In genomic region chr14:69263364-69263763, GRCh38 we compare ENCODE assay signal across 10 cellular contexts. TPM values are rescaled to one million over a fixed set of nuclear protein-coding genes. Genes with fewer than 3 reads are reported as not detected.
DNase-seq lines count a peak whose midpoint lies in the region; ATAC-seq, FAIRE-seq and TF ChIP-seq lines count a peak whose summit lies in the region.
"Had no signal": no experiment of that assay in that cellular context is flagged by ENCODE, and none has a peak within 500 bp of the region (broad histone marks: within the 10 kb centered on the region; RNA-seq: fewer than 3 reads in every experiment).

No MANE protein-coding gene starts in this region.

- H3K36me3 ChIP-seq in astrocyte (ENCODE audit: insufficient read depth, low read length) (no peaks in the 10 kb centered on the region), uterus (no peaks in the 10 kb centered on the region)
- H3K36me3 ChIP-seq: BLaER1 had no signal

- H4K20me1 ChIP-seq in astrocyte (ENCODE audit: insufficient read depth, low read length), result peaks cover 10% of the 10 kb centered on the region
- H4K20me1 ChIP-seq: BLaER1 had no signal

- peaks cover 22% of the 10 kb centered on the region for H3K27me3 Mint-ChIP-seq in astrocyte (ENCODE audit: low read depth, unreplicated experiment)
- peaks cover 82% of the 10 kb centered on the region for H3K27me3 Mint-ChIP-seq in activated naive CD4-positive, alpha-beta T cell treated with anti-CD3 and anti-CD28 coated beads, Interleukin-2, amount 10 ng/mL, durations not matched to agents 7 days and 5 days

- peaks cover 25% of the 10 kb centered on the region for H3K4me1 ChIP-seq in astrocyte (ENCODE audit: insufficient read depth, low read length)
- peaks cover 12% of the 10 kb centered on the region for H3K4me1 ChIP-seq in right cardiac atrium (ENCODE audit: control insufficient read depth, insufficient read depth, low read length)
- no peaks in the 10 kb centered on the region for H3K4me1 ChIP-seq in uterus

- H2AFZ ChIP-seq in astrocyte (ENCODE audit: low read depth, low read length), result no peak overlapping the region

- H3K4me3 Mint-ChIP-seq in astrocyte (ENCODE audit: unreplicated experiment), result no peak overlapping the region
- no peak overlapping the region for H3K4me3 Mint-ChIP-seq in activated naive CD4-positive, alpha-beta T cell treated with anti-CD3 and anti-CD28 coated beads, Interleukin-2, amount 10 ng/mL, durations not matched to agents 7 days and 5 days

- H3K9me3 ChIP-seq in astrocyte (ENCODE audit: insufficient read depth, low read depth, low read length), result no peaks in the 10 kb centered on the region
- H3K9me3 ChIP-seq in right cardiac atrium (ENCODE audit: control insufficient read depth, low read length), result no peaks in the 10 kb centered on the region
- H3K9me3 ChIP-seq in uterus, result no peaks in the 10 kb centered on the region

- H3K9ac ChIP-seq in astrocyte (ENCODE audit: low read length), result peak overlapping the region; percentile 39
- H3K9ac ChIP-seq: BLaER1 had no signal

- H3K4me3 ChIP-seq in astrocyte (ENCODE audit: insufficient read depth, low read depth, low read length), result no peak overlapping the region
- H3K4me3 ChIP-seq in right cardiac atrium (ENCODE audit: low read length), result no peak overlapping the region
- no peak overlapping the region for H3K4me3 ChIP-seq in uterus
- H3K4me3 ChIP-seq: BLaER1 had no signal

- peak; percentile 84 for FAIRE-seq in astrocyte (lab: Jason Lieb, UNC)

- H3K27ac ChIP-seq in astrocyte (ENCODE audit: low read depth, low read length) (peak overlapping the region; percentile 16), right cardiac atrium (ENCODE audit: low read length) (peak overlapping the region; percentile 10), uterus (peak overlapping the region; percentile 30 to 62)
- H3K27ac ChIP-seq: BLaER1 had no signal

- intact Hi-C loops in right cardiac atrium (cut with DNase I) (no loop called here), uterus (cut with DNase I; ENCODE audit: low total_unique reads) (no loop called here)

- peak overlapping the region; percentile 86 for H3K27ac Mint-ChIP-seq in astrocyte (ENCODE audit: unreplicated experiment)
- H3K27ac Mint-ChIP-seq in activated naive CD4-positive, alpha-beta T cell treated with anti-CD3 and anti-CD28 coated beads, Interleukin-2, amount 10 ng/mL, durations not matched to agents 7 days and 5 days, result no peak overlapping the region

- H3K4me2 ChIP-seq in astrocyte (ENCODE audit: low read length), result peak overlapping the region; percentile 55
- H3K4me2 ChIP-seq: BLaER1 had no signal

- no peaks in the 10 kb centered on the region for H3K36me3 Mint-ChIP-seq in astrocyte (ENCODE audit: low read depth, unreplicated experiment)
- H3K36me3 Mint-ChIP-seq in activated naive CD4-positive, alpha-beta T cell treated with anti-CD3 and anti-CD28 coated beads, Interleukin-2, amount 10 ng/mL, durations not matched to agents 7 days and 5 days, result no peaks in the 10 kb centered on the region

- peaks cover 2% of the 10 kb centered on the region for H3K4me1 Mint-ChIP-seq in astrocyte (ENCODE audit: low read depth, unreplicated experiment)
- peaks cover 6% of the 10 kb centered on the region for H3K4me1 Mint-ChIP-seq in activated naive CD4-positive, alpha-beta T cell treated with anti-CD3 and anti-CD28 coated beads, Interleukin-2, amount 10 ng/mL, durations not matched to agents 7 days and 5 days

- no peak for TF ChIP-seq CTCF in astrocyte (IDR thresholded peaks at IDR 0.05; ENCODE audit: insufficient read depth, low read depth, low read length)
- no peak for TF ChIP-seq CTCF in uterus (IDR thresholded peaks at IDR 0.05)

- ATAC-seq in right cardiac atrium (peak; percentile 66 to 69), GM18873 (IDR thresholded peaks at IDR 0.05; ENCODE audit: low FRiP score, unreplicated experiment) (no peak), HG02938 (IDR thresholded peaks at IDR 0.05; ENCODE audit: unreplicated experiment) (no peak)

- 54% methylated on average over 6 of the region's 6 CpGs for WGBS in right cardiac atrium

- H3K79me2 ChIP-seq in astrocyte (ENCODE audit: insufficient read depth, low read length), result no peaks in the 10 kb centered on the region

- no peak for TF ChIP-seq POLR2A in uterus (IDR thresholded peaks at IDR 0.05)

- CTCF ChIA-PET in activated naive CD4-positive, alpha-beta T cell treated with anti-CD3 and anti-CD28 coated beads, Interleukin-2, amount 10 ng/mL, durations not matched to agents 7 days and 5 days (lab: Charles Lee), result interaction anchor here (1.1 to 1.4 kb wide), 4 partner anchors 21 to 237 kb away, joined by 3 read pairs; no protein-coding TSS in a partner anchor

- DNase-seq in NCI-H82 (lab: John Stamatoyannopoulos, UW) (peak; percentile 59), NCI-H82 treated with DMSO at 0.1 percent for 48 hours (lab: John Stamatoyannopoulos, UW; ENCODE audit: unreplicated experiment) (no peak), astrocyte (ENCODE audit: low read depth) (peak; percentile 89), right cardiac atrium (peak; percentile 85 to 89 (median 85)), uterus (peak; percentile 71 to 77)
- no peak for DNase-seq in activated naive CD4-positive, alpha-beta T cell treated with anti-CD3 and anti-CD28 coated beads, Interleukin-2, amount 10 ng/mL, durations not matched to agents 7 days and 5 days
- DNase-seq: activated effector memory CD4-positive, alpha-beta T cell treated with Interleukin-2 at 50 U/mL for 16 hours had no signal

- H3K9me3 Mint-ChIP-seq in astrocyte (ENCODE audit: unreplicated experiment), result no peaks in the 10 kb centered on the region
- H3K9me3 Mint-ChIP-seq in activated naive CD4-positive, alpha-beta T cell treated with anti-CD3 and anti-CD28 coated beads, Interleukin-2, amount 10 ng/mL, durations not matched to agents 7 days and 5 days, result no peaks in the 10 kb centered on the region

- H3K27me3 ChIP-seq in astrocyte (ENCODE audit: insufficient read depth, low read length) (peaks cover 12% of the 10 kb centered on the region), right cardiac atrium (ENCODE audit: control insufficient read depth, insufficient read depth) (no peaks in the 10 kb centered on the region), uterus (peaks cover 0 to 5% of the 10 kb centered on the region in 2 donors)

RNA-seq across cellular contexts. Expression of gene GALNT16, which starts 3.4 kb away (rescaled TPM):
- 6.2 and 6.3 TPM in 2 replicates for total RNA-seq in astrocyte
- 10 to 100 TPM; 24.3 to 50.9 (median 34.0) TPM for total RNA-seq in right cardiac atrium
- polyA plus RNA-seq in right cardiac atrium, result 33.2 TPM
- total RNA-seq in uterus, result 10 to 100 TPM in 3 of 4 donors, 1 to 10 TPM in 1; 2.1 to 35.9 (median 11.5) TPM

Comparison
In these comparisons a context has a peak if more than half of its experiments do, and no peak if none do; other contexts are left out.
1. DNase-seq: peak in NCI-H82 (single experiment), astrocyte (single experiment), right cardiac atrium (3 of 3) and uterus (2 of 2); none in NCI-H82 treated with DMSO at 0.1 percent for 48 hours (single experiment) and activated naive CD4-positive, alpha-beta T cell treated with anti-CD3 and anti-CD28 coated beads, Interleukin-2, amount 10 ng/mL, durations not matched to agents 7 days and 5 days (single experiment).
2. ATAC-seq: peak in right cardiac atrium (2 of 2); none in GM18873 (single experiment) and HG02938 (single experiment).
3. Peak in every context shown above with its lines, with median percentiles within 50 percentile points of each other: H3K27ac ChIP-seq.